Comparison of ENCODE assay signal across 8 cellular contexts in the genomic region with DNA sequence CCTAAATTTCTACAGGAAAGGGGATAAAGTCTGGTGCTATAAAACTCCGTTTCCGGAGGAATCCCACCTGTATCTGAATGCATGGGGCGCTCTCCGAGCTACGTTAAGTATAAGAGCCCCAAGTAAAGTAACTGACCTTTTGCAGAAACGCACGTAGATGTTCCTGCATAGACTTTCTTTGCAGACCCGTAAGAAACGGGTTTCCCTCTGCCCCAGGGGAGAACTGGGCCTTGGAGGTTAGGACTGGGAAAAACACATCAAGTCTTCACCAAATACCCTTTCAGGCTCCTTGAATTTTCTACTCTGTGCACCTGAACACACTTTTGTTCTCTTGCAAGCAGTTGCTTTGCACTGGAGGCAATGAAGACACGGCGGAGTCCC. TPM values are rescaled to one million over a fixed set of nuclear protein-coding genes. Genes with fewer than 3 reads are reported as not detected.
DNase-seq lines count a peak whose midpoint lies in the region; ATAC-seq, FAIRE-seq and TF ChIP-seq lines count a peak whose summit lies in the region.
"Not testable (repeated sequence)": the region's sequence is repeated elsewhere in the genome, so short reads cannot be mapped to it uniquely, and the experiment has no call there.

No MANE protein-coding gene starts in this region.

- not testable (repeated sequence) for H2AFZ ChIP-seq in neuron (ENCODE audit: low read depth, low read length)

- peak overlapping the region; percentile 90 for H3K27ac ChIP-seq in SJSA1
- not testable (repeated sequence) for H3K27ac ChIP-seq in endodermal cell (ENCODE audit: low read depth, low read length)
- H3K27ac ChIP-seq in kidney (ENCODE audit: low read depth in 2 of 2, low read length in 2 of 2) = peak overlapping the region; percentile 87 to 89
- H3K27ac ChIP-seq in temporal lobe (ENCODE audit: low read depth, low read length) = peak overlapping the region; percentile 85

- DNase-seq in CD14-positive monocyte (ENCODE audit: low spot score); kidney: not testable (repeated sequence)
- DNase-seq in SJSA1 (ENCODE audit: low read depth in 1 of 2, low spot score in 2 of 2) (peak in 1 of 2 experiments; percentile 44), endodermal cell (peak; percentile 54)

- H3K36me3 ChIP-seq in SJSA1 (peaks cover 47% of the 10 kb centered on the region), neuron (ENCODE audit: insufficient read depth, low read length) (peaks cover 14% of the 10 kb centered on the region)
- H3K36me3 ChIP-seq in endodermal cell (ENCODE audit: control insufficient read depth, insufficient read depth, low read length); kidney (ENCODE audit: control insufficient read depth in 1 of 2, insufficient read depth in 2 of 2, low read length in 2 of 2): not testable (repeated sequence)

- H3K4me1 ChIP-seq in SJSA1 (replicated peaks) (peaks cover 23% of the 10 kb centered on the region), endodermal cell (ENCODE audit: control insufficient read depth, insufficient read depth, low read length) (peaks cover 16% of the 10 kb centered on the region), kidney (ENCODE audit: control insufficient read depth in 1 of 2, insufficient read depth in 1 of 2, low read depth in 1 of 2, low read length in 2 of 2) (peaks cover 13 to 29% of the 10 kb centered on the region in 2 donors), neuron (ENCODE audit: insufficient read depth, low read length) (peaks cover 21% of the 10 kb centered on the region)

- H3K36me3 Mint-ChIP-seq in CD14-positive monocyte = peaks cover 10 to 25% of the 10 kb centered on the region in 2 donors
- H3K36me3 Mint-ChIP-seq in activated naive CD8-positive, alpha-beta T cell; endodermal cell (ENCODE audit: low read depth): not testable (repeated sequence)

- TF ChIP-seq CTCF in CD14-positive monocyte (IDR thresholded peaks at IDR 0.05); endodermal cell (conservative IDR thresholded peaks at IDR 0.05); kidney (IDR thresholded peaks at IDR 0.05; ENCODE audit: borderline replicate concordance, extremely low read depth, insufficient read depth): not testable (repeated sequence)

- H3K9ac ChIP-seq in endodermal cell (ENCODE audit: extremely low read depth, low read length, poor library complexity, severe bottlenecking) (peak overlapping the region; percentile 84), kidney (ENCODE audit: low read length in 2 of 2) (peak overlapping the region; percentile 66 to 87)

- peak; percentile 7 for ATAC-seq in HG03354 (IDR thresholded peaks at IDR 0.05; ENCODE audit: poor library complexity, severe bottlenecking, unreplicated experiment)

- intact Hi-C loops in CD14-positive monocyte (cut with micrococcal nuclease); kidney (cut with DNase I): not testable (repeated sequence)

- not testable (repeated sequence) for H3K9me3 Mint-ChIP-seq in CD14-positive monocyte; activated naive CD8-positive, alpha-beta T cell (ENCODE audit: low read depth); endodermal cell

- H3K9me3 ChIP-seq in SJSA1 (replicated peaks); endodermal cell (ENCODE audit: control insufficient read depth, low read length); kidney (ENCODE audit: control insufficient read depth in 1 of 2, low read length in 2 of 2); neuron (ENCODE audit: low read length): not testable (repeated sequence)

- H3K27me3 Mint-ChIP-seq in CD14-positive monocyte (ENCODE audit: low read depth in 3 of 3); activated naive CD8-positive, alpha-beta T cell; endodermal cell (ENCODE audit: insufficient read depth): not testable (repeated sequence)

- WGBS in endodermal cell (ENCODE audit: insufficient coverage in 1 of 2, insufficient read length in 1 of 2), 2 experiments = 4 to 7% methylated on average over 7 to 11 of the region's 11 CpGs

- H3K27me3 ChIP-seq in SJSA1 (replicated peaks); endodermal cell (ENCODE audit: control insufficient read depth, insufficient read depth, low read length, poor library complexity, severe bottlenecking); neuron (ENCODE audit: insufficient read depth, low read length): not testable (repeated sequence)

- H3K4me3 Mint-ChIP-seq in CD14-positive monocyte = peak overlapping the region; percentile 97 to 98
- H3K4me3 Mint-ChIP-seq in activated naive CD8-positive, alpha-beta T cell = peak overlapping the region; percentile 95
- H3K4me3 Mint-ChIP-seq in endodermal cell = peak overlapping the region; percentile 96

- FAIRE-seq in kidney (lab: Jason Lieb, UNC) = not testable (repeated sequence)

- peaks cover 25% of the 10 kb centered on the region for H3K4me1 Mint-ChIP-seq in CD14-positive monocyte
- peaks cover 20% of the 10 kb centered on the region for H3K4me1 Mint-ChIP-seq in activated naive CD8-positive, alpha-beta T cell (ENCODE audit: low read depth)
- H3K4me1 Mint-ChIP-seq in endodermal cell = peaks cover 22% of the 10 kb centered on the region

- H3K27ac Mint-ChIP-seq in CD14-positive monocyte (peak overlapping the region; percentile 93 to 97 (median 94)), endodermal cell (peak overlapping the region; percentile 95)
- peak overlapping the region; percentile 94 for H3K27ac Mint-ChIP-seq in activated naive CD8-positive, alpha-beta T cell

- H3K4me3 ChIP-seq in SJSA1 = peak overlapping the region; percentile 96
- H3K4me3 ChIP-seq in endodermal cell (ENCODE audit: low read length) = peak overlapping the region; percentile 96
- peak overlapping the region; percentile 81 to 91 for H3K4me3 ChIP-seq in kidney (ENCODE audit: low read length in 2 of 2)
- peak overlapping the region; percentile 89 for H3K4me3 ChIP-seq in neuron (ENCODE audit: low read length)

RNA-seq across cellular contexts. Expression of a gene that starts 10.0 kb away (rescaled TPM):
- polyA plus RNA-seq in CD14-positive monocyte (10 to 100 TPM; 69.8 to 79.0 TPM), kidney (ENCODE audit: insufficient read depth, low read depth, low replicate concordance) (65.1 TPM)
- 91.9 and 101 TPM in 2 replicates for total RNA-seq in SJSA1 (2014; rRNA removed; shearing (Covaris generic))
- total RNA-seq in endodermal cell (10 to 100 TPM; 50.6 to 52.9 TPM), kidney (63.8 TPM), temporal lobe (22.6 TPM)
- 45.1 TPM for polyA plus RNA-seq in endodermal cell (2013, experiment 1 of 2)
- polyA plus RNA-seq in endodermal cell (2013, experiment 2 of 2) = 45.7 TPM

RNA-seq across cellular contexts. Expression of a gene that starts 11.9 kb away (rescaled TPM):
- polyA plus RNA-seq in CD14-positive monocyte (under 1 TPM; 0.51 to 0.67 TPM), kidney (ENCODE audit: insufficient read depth, low read depth, low replicate concordance) (10.4 TPM)
- 5.6 and 8.7 TPM in 2 replicates for total RNA-seq in SJSA1 (2014; rRNA removed; shearing (Covaris generic))
- total RNA-seq in endodermal cell (10 to 100 TPM; 39.0 to 42.9 TPM), kidney (22.2 TPM), temporal lobe (3.4 TPM)
- 19.2 TPM for polyA plus RNA-seq in endodermal cell (2013, experiment 1 of 2)
- 17.1 TPM for polyA plus RNA-seq in endodermal cell (2013, experiment 2 of 2)

RNA-seq across cellular contexts. Expression of a gene that starts 27.0 kb away (rescaled TPM):
- polyA plus RNA-seq in CD14-positive monocyte (1 to 10 TPM; 2.8 to 3.0 TPM), kidney (ENCODE audit: insufficient read depth, low read depth, low replicate concordance) (12.1 TPM)
- 14.1 and 36.2 TPM in 2 replicates for total RNA-seq in SJSA1 (2014; rRNA removed; shearing (Covaris generic))
- total RNA-seq in endodermal cell (10 to 100 TPM; 51.6 to 56.4 TPM), kidney (36.8 TPM), temporal lobe (9.6 TPM)
- polyA plus RNA-seq in endodermal cell (2013, experiment 1 of 2) = 26.5 TPM
- 26.7 TPM for polyA plus RNA-seq in endodermal cell (2013, experiment 2 of 2)

RNA-seq across cellular contexts. Expression of a gene that starts 29.9 kb away (rescaled TPM):
- polyA plus RNA-seq in CD14-positive monocyte = 1 to 10 TPM; 2.7 to 3.2 TPM
- 2.4 and 9.1 TPM in 2 replicates for total RNA-seq in SJSA1 (2014; rRNA removed; shearing (Covaris generic))
- 10 to 100 TPM in 1 of 2 donors, 1 to 10 TPM in 1; 9.9 to 13.8 TPM for total RNA-seq in endodermal cell
- polyA plus RNA-seq in endodermal cell (2013, experiment 1 of 2) = 4.5 TPM
- polyA plus RNA-seq in endodermal cell (2013, experiment 2 of 2) = 3.1 TPM
- total RNA-seq in kidney = 10.3 TPM
- 6.1 TPM for polyA plus RNA-seq in kidney (ENCODE audit: insufficient read depth, low read depth, low replicate concordance)
- 0.74 TPM for total RNA-seq in temporal lobe

RNA-seq across cellular contexts. Expression of a gene that starts 29.9 kb away (rescaled TPM):
- polyA plus RNA-seq in CD14-positive monocyte = 10 to 100 TPM; 11.9 to 15.4 TPM
- 47.3 and 89.8 TPM in 2 replicates for total RNA-seq in SJSA1 (2014; rRNA removed; shearing (Covaris generic))
- total RNA-seq in endodermal cell = 10 to 100 TPM; 69.6 to 75.3 TPM
- 46.5 TPM for polyA plus RNA-seq in endodermal cell (2013, experiment 1 of 2)
- 42.9 TPM for polyA plus RNA-seq in endodermal cell (2013, experiment 2 of 2)
- 90.1 TPM for total RNA-seq in kidney
- polyA plus RNA-seq in kidney (ENCODE audit: insufficient read depth, low read depth, low replicate concordance) = 49.5 TPM
- total RNA-seq in temporal lobe = 22.1 TPM
